7 cellular contexts compared by ENCODE assay signal in the genomic region with DNA sequence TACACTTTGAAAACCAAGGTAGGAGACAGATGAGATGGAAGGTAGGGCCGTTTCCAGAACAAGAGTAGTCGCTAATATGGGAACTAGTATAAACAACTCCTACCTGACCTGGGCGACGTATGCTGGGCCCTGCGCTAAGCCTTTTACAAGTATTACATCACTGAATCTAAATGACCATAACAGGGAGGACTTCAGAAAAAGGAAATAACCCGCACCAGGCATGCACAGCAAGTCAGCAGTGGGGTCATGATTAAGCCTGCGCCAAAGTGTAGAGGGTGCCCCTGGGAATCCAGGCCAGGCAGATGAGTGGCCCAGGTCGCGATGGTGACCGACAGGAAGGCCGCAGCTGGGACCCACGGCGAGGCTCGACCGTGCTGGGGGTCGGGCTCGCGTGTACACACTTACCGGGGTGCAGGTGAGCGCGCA. TPM values are rescaled to one million over a fixed set of nuclear protein-coding genes. Genes with fewer than 3 reads are reported as not detected.
DNase-seq lines count a peak whose midpoint lies in the region; ATAC-seq and TF ChIP-seq lines count a peak whose summit lies in the region.

No MANE protein-coding gene starts in this region.

- no peak overlapping the region for H4K5ac ChIP-seq in mesendoderm (ENCODE audit: low read length)

- H3K4me2 ChIP-seq in mesendoderm (ENCODE audit: low read length), result peak overlapping the region; percentile 19

- no peak overlapping the region for H2BK15ac ChIP-seq in mesendoderm (replicated peaks; ENCODE audit: low read depth)

- H3K56ac ChIP-seq in mesendoderm (ENCODE audit: low read length), result peak overlapping the region; percentile 98

- no peaks in the 10 kb centered on the region for H3K27me3 ChIP-seq in body of pancreas
- no peaks in the 10 kb centered on the region for H3K27me3 ChIP-seq in mesendoderm (ENCODE audit: insufficient read depth, low read length, poor library complexity)

- H3K23ac ChIP-seq in mesendoderm (ENCODE audit: low read length), result peak overlapping the region; percentile 99

- no peak overlapping the region for H2BK120ac ChIP-seq in mesendoderm (ENCODE audit: low read depth, low read length)

- no peaks in the 10 kb centered on the region for H3K9me3 ChIP-seq in body of pancreas

- in situ Hi-C loops in GM13976 (cut with MboI; ENCODE audit: low sequenced_read_pairs, unreplicated experiment), result no loop called here

- peak overlapping the region; percentile 94 for H3K9ac ChIP-seq in mesendoderm (ENCODE audit: low read length)

- WGBS in body of pancreas, 2 donors, result 2 to 6% methylated on average over 13 to 21 of the region's 21 CpGs
- no CpG with 5 or more reads among the region's 21 CpGs for WGBS in mesendoderm (ENCODE audit: extremely low coverage, insufficient coverage, low lambda C conversion rate)

- TF ChIP-seq POLR2A in body of pancreas (IDR thresholded peaks at IDR 0.05), result no peak

- ATAC-seq in GM19395 (IDR thresholded peaks at IDR 0.05; ENCODE audit: unreplicated experiment), result peak; percentile 1
- ATAC-seq in body of pancreas, result no peak
- ATAC-seq in GM18498 (IDR thresholded peaks at IDR 0.05; ENCODE audit: unreplicated experiment), result no peak

- H3K36me3 ChIP-seq in body of pancreas (replicated peaks in 1 of 2; ENCODE audit: insufficient read depth in 1 of 2, low read depth in 2 of 2) (peaks cover 5 to 6% of the 10 kb centered on the region in 2 donors), mesendoderm (ENCODE audit: control insufficient read depth, insufficient read depth, low read length) (peaks cover 11% of the 10 kb centered on the region)

- no peak for DNase-seq in LNCaP clone FGC (ENCODE audit: low read depth)
- DNase-seq in body of pancreas, result no peak
- peak; percentile 43 for DNase-seq in mesendoderm
- DNase-seq in GM13976 (ENCODE audit: low spot score), result no peak
- DNase-seq in stimulated activated CD4-positive, alpha-beta T cell treated with anti-CD3 and anti-CD28 coated beads, Interleukin-4, amount 100 ng/mL, for 4 hours, result no peak

- intact Hi-C loops in body of pancreas (cut with DNase I), result no loop called here

- peaks cover 28% of the 10 kb centered on the region for H3K79me2 ChIP-seq in mesendoderm (ENCODE audit: control insufficient read depth, insufficient read depth, low read length)

- H3K27ac ChIP-seq in body of pancreas (peak overlapping the region; percentile 87 to 97 (median 94)), mesendoderm (ENCODE audit: low read depth, low read length) (no peak overlapping the region)

- peak overlapping the region; percentile 7 for H2BK5ac ChIP-seq in mesendoderm (ENCODE audit: low read length)

- TF ChIP-seq CTCF in LNCaP clone FGC (IDR thresholded peaks at IDR 0.05; ENCODE audit: control insufficient read depth, extremely low read depth, insufficient read depth), result no peak
- no peak for TF ChIP-seq CTCF in body of pancreas (IDR thresholded peaks at IDR 0.05)
- TF ChIP-seq CTCF in GM13976 (IDR thresholded peaks at IDR 0.05; ENCODE audit: borderline replicate concordance, control extremely low read depth, extremely low read depth, insufficient read depth, missing control alignments), result no peak

- H3K79me1 ChIP-seq in mesendoderm (ENCODE audit: low read length), result peaks cover 25% of the 10 kb centered on the region

- H3K4ac ChIP-seq in mesendoderm (ENCODE audit: low read depth, low read length), result peak overlapping the region; percentile 46

- H3K4me3 ChIP-seq in LNCaP clone FGC (ENCODE audit: low read depth, low read length) (peak overlapping the region; percentile 98), body of pancreas (peak overlapping the region; percentile 50 to 98), mesendoderm (ENCODE audit: low read length) (peak overlapping the region; percentile 90)

- H3K4me1 ChIP-seq in body of pancreas (peaks cover 19% of the 10 kb centered on the region), mesendoderm (ENCODE audit: control insufficient read depth, low read depth, low read length) (peaks cover 4% of the 10 kb centered on the region)

- peak overlapping the region; percentile 52 for H2AK5ac ChIP-seq in mesendoderm (ENCODE audit: low read length)

- no peak overlapping the region for H3K18ac ChIP-seq in mesendoderm (ENCODE audit: low read length)

- no peak overlapping the region for H4K8ac ChIP-seq in mesendoderm (ENCODE audit: low read depth, low read length)

RNA-seq across cellular contexts. Expression of a gene that starts 0.6 kb away (rescaled TPM):
- total RNA-seq in body of pancreas, result 100 to 1,000 TPM in 1 of 2 donors, 10 to 100 TPM in 1; 38.7 to 570 TPM
- 37.8 TPM for polyA plus RNA-seq in mesendoderm (2013, experiment 1 of 2)
- polyA plus RNA-seq in mesendoderm (2013, experiment 2 of 2), result 36.4 TPM

RNA-seq across cellular contexts. Expression of a gene that starts 5.8 kb away (rescaled TPM):
- total RNA-seq in body of pancreas, result 1 to 10 TPM; 5.3 to 6.7 TPM
- 38.5 TPM for polyA plus RNA-seq in mesendoderm (2013, experiment 1 of 2)
- polyA plus RNA-seq in mesendoderm (2013, experiment 2 of 2), result 35.3 TPM

RNA-seq across cellular contexts. Expression of a gene that starts 19.4 kb away (rescaled TPM):
- 10 to 100 TPM in 1 of 2 donors, 1 to 10 TPM in 1; 3.6 to 20.1 TPM for total RNA-seq in body of pancreas
- polyA plus RNA-seq in mesendoderm (2013, experiment 1 of 2), result 10.4 TPM
- polyA plus RNA-seq in mesendoderm (2013, experiment 2 of 2), result 10.4 TPM

RNA-seq across cellular contexts. Expression of a gene that starts 34.9 kb away (rescaled TPM):
- 10 to 100 TPM; 14.3 to 20.8 TPM for total RNA-seq in body of pancreas
- 47.8 TPM for polyA plus RNA-seq in mesendoderm (2013, experiment 1 of 2)
- polyA plus RNA-seq in mesendoderm (2013, experiment 2 of 2), result 47.7 TPM

RNA-seq across cellular contexts. Expression of a gene that starts 44.4 kb away (rescaled TPM):
- total RNA-seq in body of pancreas, result 1 to 10 TPM; 1.6 to 8.2 TPM
- polyA plus RNA-seq in mesendoderm (2013, experiment 1 of 2), result 1.0 TPM
- 1.2 TPM for polyA plus RNA-seq in mesendoderm (2013, experiment 2 of 2)
